8 cellular contexts compared by ENCODE assay signal in the genomic region with DNA sequence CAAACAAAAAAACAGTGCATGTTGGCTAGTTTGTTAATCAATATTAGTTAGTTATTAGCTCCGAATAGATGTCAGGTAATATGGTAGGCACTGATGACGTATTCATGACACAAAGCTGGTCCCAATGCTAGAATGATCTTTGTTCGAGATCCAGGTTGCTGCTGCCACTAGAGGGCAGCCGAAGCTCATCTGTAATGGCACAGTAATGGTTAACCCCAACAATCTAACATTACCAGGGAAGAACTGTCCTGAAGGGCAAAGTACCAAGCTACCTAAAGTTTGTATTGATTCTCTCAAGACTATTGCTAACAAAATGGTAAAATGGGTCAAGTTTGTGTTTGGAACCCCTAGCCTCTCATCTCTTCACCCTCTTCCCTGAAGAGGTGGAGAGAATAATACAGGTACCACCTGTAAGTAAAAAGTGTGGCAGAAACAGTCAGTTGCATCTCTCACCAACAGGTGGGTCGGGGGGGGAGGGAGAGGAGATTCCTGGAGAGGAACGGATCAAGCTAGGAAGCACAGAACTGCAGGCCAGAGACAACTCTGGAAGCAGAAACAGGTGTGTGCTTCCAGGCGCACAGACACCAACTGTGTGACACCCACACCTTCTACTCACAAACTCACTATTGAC. TPM values are rescaled to one million over a fixed set of nuclear protein-coding genes. Genes with fewer than 3 reads are reported as not detected.
DNase-seq lines count a peak whose midpoint lies in the region; ATAC-seq, FAIRE-seq and TF ChIP-seq lines count a peak whose summit lies in the region.
"Not testable (repeated sequence)": the region's sequence is repeated elsewhere in the genome, so short reads cannot be mapped to it uniquely, and the experiment has no call there.

No MANE protein-coding gene starts in this region.

- H3K9me3 Mint-ChIP-seq in activated T-helper 17 cell treated with anti-CD3 and anti-CD28 coated beads, Interleukin-2, amount 50 U/mL, for 72 hours; mesothelial cell of epicardium: not testable (repeated sequence)

- FAIRE-seq in GM12892 (lab: Jason Lieb, UNC) = peak; percentile 77

- TF ChIP-seq CTCF in fibroblast of mammary gland (conservative IDR thresholded peaks at IDR 0.05; ENCODE audit: control insufficient read depth, insufficient read depth, low read depth, low read length) (peak; percentile 28), mesothelial cell of epicardium (IDR thresholded peaks at IDR 0.05; ENCODE audit: unreplicated experiment) (peak; percentile 28)
- not testable (repeated sequence) for TF ChIP-seq CTCF in upper lobe of left lung (IDR thresholded peaks at IDR 0.05)

- not testable (repeated sequence) for H3K27me3 ChIP-seq in upper lobe of left lung

- H3K4me3 ChIP-seq in fibroblast of mammary gland (ENCODE audit: control insufficient read depth, low read depth, low read length); upper lobe of left lung: not testable (repeated sequence)

- H3K27ac ChIP-seq in upper lobe of left lung = not testable (repeated sequence)

- H3K4me1 ChIP-seq in upper lobe of left lung = not testable (repeated sequence)

- not testable (repeated sequence) for H3K9me3 ChIP-seq in upper lobe of left lung

- not testable (repeated sequence) for DNase-seq in GM12892 (ENCODE audit: insufficient read length); fibroblast of mammary gland (ENCODE audit: low read depth); mesothelial cell of epicardium (ENCODE audit: low spot score in 2 of 2, unreplicated experiment in 2 of 2); upper lobe of left lung
- DNase-seq in NAMALWA (ENCODE audit: low spot score) = peak; percentile 28

- ATAC-seq in GM21447 (IDR thresholded peaks at IDR 0.05; ENCODE audit: unreplicated experiment) (peak; percentile 73), HG02973 (IDR thresholded peaks at IDR 0.05; ENCODE audit: unreplicated experiment) (peak; percentile 96), upper lobe of left lung (ENCODE audit: low FRiP score in 2 of 2) (peak; percentile 77 to 86)
- ATAC-seq in activated T-helper 17 cell treated with anti-CD3 and anti-CD28 coated beads, Interleukin-2, amount 50 U/mL, for 72 hours (replicated peaks) = peak; percentile 91

- 28 to 31% methylated on average over 5 to 7 of the region's 7 CpGs for WGBS in upper lobe of left lung, 2 donors

- not testable (repeated sequence) for H3K27ac Mint-ChIP-seq in activated T-helper 17 cell treated with anti-CD3 and anti-CD28 coated beads, Interleukin-2, amount 50 U/mL, for 72 hours; mesothelial cell of epicardium

- not testable (repeated sequence) for H3K36me3 Mint-ChIP-seq in activated T-helper 17 cell treated with anti-CD3 and anti-CD28 coated beads, Interleukin-2, amount 50 U/mL, for 72 hours (ENCODE audit: low read depth); mesothelial cell of epicardium

- H3K4me1 Mint-ChIP-seq in activated T-helper 17 cell treated with anti-CD3 and anti-CD28 coated beads, Interleukin-2, amount 50 U/mL, for 72 hours; mesothelial cell of epicardium: not testable (repeated sequence)

- H3K27me3 Mint-ChIP-seq in activated T-helper 17 cell treated with anti-CD3 and anti-CD28 coated beads, Interleukin-2, amount 50 U/mL, for 72 hours; mesothelial cell of epicardium (ENCODE audit: low read depth): not testable (repeated sequence)

- TF ChIP-seq EP300 in upper lobe of left lung (IDR thresholded peaks at IDR 0.05) = not testable (repeated sequence)

- not testable (repeated sequence) for H3K4me3 Mint-ChIP-seq in activated T-helper 17 cell treated with anti-CD3 and anti-CD28 coated beads, Interleukin-2, amount 50 U/mL, for 72 hours; mesothelial cell of epicardium

- TF ChIP-seq POLR2A in GM12892 (IDR thresholded peaks at IDR 0.05; ENCODE audit: low read depth, low read length); upper lobe of left lung (IDR thresholded peaks at IDR 0.05): not testable (repeated sequence)

- H3K36me3 ChIP-seq in upper lobe of left lung = not testable (repeated sequence)

RNA-seq across cellular contexts. Expression of a gene that starts 10.1 kb away (rescaled TPM):
- polyA plus RNA-seq in GM12892 (2012; ENCODE audit: missing spikeins) = 9.5 TPM
- total RNA-seq in activated T-helper 17 cell treated with anti-CD3 and anti-CD28 coated beads, Interleukin-2, amount 50 U/mL, for 72 hours = 10 to 100 TPM in 1 of 2 donors, 1 to 10 TPM in 1; 6.9 to 12.6 TPM
- total RNA-seq in mesothelial cell of epicardium (14.7 to 15.8 TPM (median 15.7 TPM) in 3 replicates), upper lobe of left lung (10 to 100 TPM in 3 of 6 donors, 1 to 10 TPM in 3; 6.7 to 28.3 (median 11.9) TPM)
